ENCODE assay signal across 8 cellular contexts in the genomic region with DNA sequence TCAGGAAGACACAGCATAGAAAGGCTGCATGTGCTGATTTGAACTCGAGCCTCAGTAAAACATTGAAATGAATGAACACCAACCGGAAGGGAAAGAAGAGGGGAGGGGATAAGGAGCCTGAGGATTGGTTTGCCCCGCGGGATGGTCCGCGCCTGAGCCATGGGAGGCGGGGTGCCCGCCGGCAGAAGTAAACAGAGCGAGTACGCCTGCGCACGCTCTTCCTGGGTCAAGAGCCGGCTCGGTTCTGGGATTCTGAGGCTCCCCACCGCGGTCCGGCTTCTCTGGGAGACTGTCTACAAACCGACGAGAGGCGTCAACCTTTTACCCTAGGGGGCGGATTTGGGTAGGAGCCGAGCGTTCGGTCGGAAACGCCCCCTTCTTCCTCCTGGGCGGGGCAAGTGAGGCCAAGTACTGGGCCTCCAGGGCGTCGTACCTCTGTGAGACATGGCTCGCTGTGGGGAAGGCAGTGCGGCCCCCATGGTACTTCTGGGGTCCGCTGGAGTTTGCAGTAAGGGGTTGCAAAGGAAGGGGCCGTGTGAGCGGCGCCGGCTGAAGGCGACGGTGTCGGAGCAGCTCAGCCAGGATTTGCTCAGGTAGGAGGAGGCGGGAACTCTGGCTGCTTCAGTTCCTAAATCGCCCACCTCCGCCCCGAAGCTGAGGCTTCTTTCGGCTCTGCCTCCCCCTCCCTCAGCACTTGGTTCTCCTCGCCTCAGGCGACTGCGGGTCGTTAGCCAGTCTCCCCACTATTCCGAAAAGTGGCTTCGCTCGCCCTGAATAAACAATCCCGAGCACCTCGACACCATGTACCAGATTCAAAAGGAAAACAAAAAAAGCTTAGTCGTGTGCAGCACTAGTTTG. TPM values are rescaled to one million over a fixed set of nuclear protein-coding genes. Genes with fewer than 3 reads are reported as not detected.
DNase-seq lines count a peak whose midpoint lies in the region; ATAC-seq and TF ChIP-seq lines count a peak whose summit lies in the region.

A gene (plus strand): TSS at position 218 of the 858 bp plus-strand sequence. CDS start 227 bp downstream, at position 445.

- no peaks in the 10 kb centered on the region for H3K27me3 Mint-ChIP-seq in CD8-positive, alpha-beta memory T cell
- H3K27me3 Mint-ChIP-seq in activated CD8-positive, alpha-beta memory T cell treated with anti-CD3 and anti-CD28 coated beads, Interleukin-2, amount 10 ng/mL, durations not matched to agents 7 days and 5 days = no peaks in the 10 kb centered on the region

- no peaks in the 10 kb centered on the region for H3K27me3 ChIP-seq in CD8-positive, alpha-beta memory T cell (ENCODE audit: insufficient read depth, low read length, poor library complexity, severe bottlenecking)
- no peaks in the 10 kb centered on the region for H3K27me3 ChIP-seq in endocrine pancreas (ENCODE audit: control insufficient read depth, insufficient read depth, low read length)

- H3K27ac ChIP-seq in CD8-positive, alpha-beta memory T cell (ENCODE audit: low read depth, low read length) = peak within 1 kb of the TSS; percentile 56

- POLR2A ChIA-PET in CD8-positive, alpha-beta memory T cell (lab: Charles Lee) = interaction anchor here (0.6 kb wide), 1 partner anchor 480 kb away, joined by 3 read pairs; no protein-coding TSS in a partner anchor

- CTCF ChIA-PET in CD8-positive, alpha-beta memory T cell (lab: Charles Lee) = interaction anchor here (1.2 to 1.3 kb wide), 2 partner anchors 10 to 752 kb away, joined by 5 read pairs; a partner anchor contains a TSS
- CTCF ChIA-PET in activated CD8-positive, alpha-beta memory T cell treated with anti-CD3 and anti-CD28 coated beads, Interleukin-2, amount 10 ng/mL, durations not matched to agents 7 days and 5 days (lab: Charles Lee) = no interaction called here

- peaks cover 8 to 28% (median 19%) of the 10 kb centered on the region in 3 donors for H3K4me1 Mint-ChIP-seq in CD8-positive, alpha-beta memory T cell
- H3K4me1 Mint-ChIP-seq in activated CD8-positive, alpha-beta memory T cell treated with anti-CD3 and anti-CD28 coated beads, Interleukin-2, amount 10 ng/mL, durations not matched to agents 7 days and 5 days = peaks cover 6% of the 10 kb centered on the region

- peaks cover 3 to 11% (median 5%) of the 10 kb centered on the region in 5 donors for H3K9me3 Mint-ChIP-seq in CD8-positive, alpha-beta memory T cell
- H3K9me3 Mint-ChIP-seq in activated CD8-positive, alpha-beta memory T cell treated with anti-CD3 and anti-CD28 coated beads, Interleukin-2, amount 10 ng/mL, durations not matched to agents 7 days and 5 days (ENCODE audit: low read depth) = no peaks in the 10 kb centered on the region

- peak within 1 kb of the TSS; percentile 91 for H3K4me3 ChIP-seq in CD8-positive, alpha-beta memory T cell (ENCODE audit: low read length)
- H3K4me3 ChIP-seq in endocrine pancreas (ENCODE audit: control insufficient read depth, insufficient read depth, low read length) = peak within 1 kb of the TSS; percentile 93

- H3K4me3 Mint-ChIP-seq in CD8-positive, alpha-beta memory T cell = peak within 1 kb of the TSS; percentile 97 to 99 (median 98)
- H3K4me3 Mint-ChIP-seq in activated CD8-positive, alpha-beta memory T cell treated with anti-CD3 and anti-CD28 coated beads, Interleukin-2, amount 10 ng/mL, durations not matched to agents 7 days and 5 days = peak within 1 kb of the TSS; percentile 89

- H3K36me3 Mint-ChIP-seq in CD8-positive, alpha-beta memory T cell = peaks cover 5 to 8% (median 6%) of the 10 kb centered on the region in 3 donors
- peaks cover 2% of the 10 kb centered on the region for H3K36me3 Mint-ChIP-seq in activated CD8-positive, alpha-beta memory T cell treated with anti-CD3 and anti-CD28 coated beads, Interleukin-2, amount 10 ng/mL, durations not matched to agents 7 days and 5 days

- peak within 1 kb of the TSS; percentile 87 for H3K9ac ChIP-seq in endocrine pancreas (ENCODE audit: control insufficient read depth, insufficient read depth, low read length)

- DNase-seq in CD8-positive, alpha-beta memory T cell = peak; percentile 75 to 88 (median 81)
- DNase-seq in GM20000 (ENCODE audit: low spot score) (peak; percentile 71), HS-27A (ENCODE audit: low read depth) (peak; percentile 54), NOMO-1 treated with DMSO at 0.1 percent for 48 hours (lab: John Stamatoyannopoulos, UW; ENCODE audit: unreplicated experiment) (peak; percentile 80), mesenteric fat pad (ENCODE audit: low spot score) (peak; percentile 91)
- peak; percentile 92 for DNase-seq in activated CD8-positive, alpha-beta memory T cell treated with anti-CD3 and anti-CD28 coated beads, Interleukin-2, amount 10 ng/mL, durations not matched to agents 7 days and 5 days
- peak; percentile 74 for DNase-seq in stimulated activated CD8-positive, alpha-beta memory T cell treated with anti-CD3 and anti-CD28 coated beads, Interleukin-12 subunit alpha, Interleukin-12 subunit beta, amount 100 ng/mL, for 4 hours (ENCODE audit: low read depth)

- ATAC-seq in activated CD8-positive, alpha-beta memory T cell treated with anti-CD3 and anti-CD28 coated beads, Interleukin-2, amount 10 ng/mL, durations not matched to agents 7 days and 5 days = peak; percentile 98

- H3K9me3 ChIP-seq in CD8-positive, alpha-beta memory T cell (ENCODE audit: low read length) = no peaks in the 10 kb centered on the region
- H3K9me3 ChIP-seq in endocrine pancreas (ENCODE audit: control insufficient read depth, low read length) = no peaks in the 10 kb centered on the region

- no peak for TF ChIP-seq CTCF in GM20000 (IDR thresholded peaks at IDR 0.05; ENCODE audit: extremely low read depth, missing control alignments)

- no peaks in the 10 kb centered on the region for H3K36me3 ChIP-seq in CD8-positive, alpha-beta memory T cell (ENCODE audit: insufficient read depth, low read length)
- peaks cover 3% of the 10 kb centered on the region for H3K36me3 ChIP-seq in endocrine pancreas (ENCODE audit: control insufficient read depth, insufficient read depth, low read length)

- peak within 1 kb of the TSS; percentile 61 to 97 (median 92) for H3K27ac Mint-ChIP-seq in CD8-positive, alpha-beta memory T cell
- H3K27ac Mint-ChIP-seq in activated CD8-positive, alpha-beta memory T cell treated with anti-CD3 and anti-CD28 coated beads, Interleukin-2, amount 10 ng/mL, durations not matched to agents 7 days and 5 days = peak within 1 kb of the TSS; percentile 87

- H3K4me1 ChIP-seq in CD8-positive, alpha-beta memory T cell (ENCODE audit: insufficient read depth, low read length) = peaks cover 6% of the 10 kb centered on the region
- H3K4me1 ChIP-seq in endocrine pancreas (ENCODE audit: control insufficient read depth, insufficient read depth, low read length) = no peaks in the 10 kb centered on the region

RNA-seq across cellular contexts. Expression of the gene that starts here (rescaled TPM):
- 1 to 10 TPM; 1.2 to 1.4 TPM for total RNA-seq in CD8-positive, alpha-beta memory T cell
- polyA plus RNA-seq in CD8-positive, alpha-beta memory T cell = 0.58 TPM
- total RNA-seq in activated CD8-positive, alpha-beta memory T cell treated with anti-CD3 and anti-CD28 coated beads, Interleukin-2, amount 10 ng/mL, durations not matched to agents 7 days and 5 days = 1 to 10 TPM; 1.7 to 2.4 TPM
- total RNA-seq in mesenteric fat pad = 2.1 TPM

Comparison
In these comparisons a context has a peak if more than half of its experiments do, and no peak if none do; other contexts are left out.
1. Peak in every context shown above with its lines: DNase-seq, ATAC-seq, H3K4me3 ChIP-seq and H3K27ac ChIP-seq.